Comparison of ENCODE assay signal across 1 cellular context in the genomic region with DNA sequence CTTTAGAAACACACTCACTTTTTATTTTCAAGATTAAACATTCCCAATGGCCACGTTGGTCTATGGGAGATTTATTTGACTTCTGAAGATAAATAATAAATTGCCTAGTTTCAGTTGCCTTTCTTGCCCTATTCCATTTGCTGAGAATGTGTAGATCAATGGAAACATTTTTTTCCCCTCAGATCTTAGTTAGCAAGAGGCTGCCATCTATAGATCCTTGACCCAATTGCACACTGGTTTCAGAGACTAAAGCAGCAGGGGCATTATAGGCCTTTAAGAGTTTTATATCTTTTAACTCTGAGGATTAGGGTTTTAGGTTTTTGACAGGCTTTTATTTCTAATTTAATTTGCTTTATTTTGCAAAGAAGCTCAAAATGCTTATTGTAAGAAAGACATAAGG.
TF ChIP-seq lines count a peak whose summit lies in the region.

No MANE protein-coding gene starts in this region.

TF ChIP-seq in HCT116, 20 proteins besides CTCF, POLR2A, EP300 and RAD21 (continued from another document):
- TF ChIP-seq, protein P1, sequence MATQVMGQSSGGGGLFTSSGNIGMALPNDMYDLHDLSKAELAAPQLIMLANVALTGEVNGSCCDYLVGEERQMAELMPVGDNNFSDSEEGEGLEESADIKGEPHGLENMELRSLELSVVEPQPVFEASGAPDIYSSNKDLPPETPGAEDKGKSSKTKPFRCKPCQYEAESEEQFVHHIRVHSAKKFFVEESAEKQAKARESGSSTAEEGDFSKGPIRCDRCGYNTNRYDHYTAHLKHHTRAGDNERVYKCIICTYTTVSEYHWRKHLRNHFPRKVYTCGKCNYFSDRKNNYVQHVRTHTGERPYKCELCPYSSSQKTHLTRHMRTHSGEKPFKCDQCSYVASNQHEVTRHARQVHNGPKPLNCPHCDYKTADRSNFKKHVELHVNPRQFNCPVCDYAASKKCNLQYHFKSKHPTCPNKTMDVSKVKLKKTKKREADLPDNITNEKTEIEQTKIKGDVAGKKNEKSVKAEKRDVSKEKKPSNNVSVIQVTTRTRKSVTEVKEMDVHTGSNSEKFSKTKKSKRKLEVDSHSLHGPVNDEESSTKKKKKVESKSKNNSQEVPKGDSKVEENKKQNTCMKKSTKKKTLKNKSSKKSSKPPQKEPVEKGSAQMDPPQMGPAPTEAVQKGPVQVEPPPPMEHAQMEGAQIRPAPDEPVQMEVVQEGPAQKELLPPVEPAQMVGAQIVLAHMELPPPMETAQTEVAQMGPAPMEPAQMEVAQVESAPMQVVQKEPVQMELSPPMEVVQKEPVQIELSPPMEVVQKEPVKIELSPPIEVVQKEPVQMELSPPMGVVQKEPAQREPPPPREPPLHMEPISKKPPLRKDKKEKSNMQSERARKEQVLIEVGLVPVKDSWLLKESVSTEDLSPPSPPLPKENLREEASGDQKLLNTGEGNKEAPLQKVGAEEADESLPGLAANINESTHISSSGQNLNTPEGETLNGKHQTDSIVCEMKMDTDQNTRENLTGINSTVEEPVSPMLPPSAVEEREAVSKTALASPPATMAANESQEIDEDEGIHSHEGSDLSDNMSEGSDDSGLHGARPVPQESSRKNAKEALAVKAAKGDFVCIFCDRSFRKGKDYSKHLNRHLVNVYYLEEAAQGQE (IDR thresholded peaks at IDR 0.05; ENCODE audit: low read depth), result no peak
- TF ChIP-seq, protein P2, sequence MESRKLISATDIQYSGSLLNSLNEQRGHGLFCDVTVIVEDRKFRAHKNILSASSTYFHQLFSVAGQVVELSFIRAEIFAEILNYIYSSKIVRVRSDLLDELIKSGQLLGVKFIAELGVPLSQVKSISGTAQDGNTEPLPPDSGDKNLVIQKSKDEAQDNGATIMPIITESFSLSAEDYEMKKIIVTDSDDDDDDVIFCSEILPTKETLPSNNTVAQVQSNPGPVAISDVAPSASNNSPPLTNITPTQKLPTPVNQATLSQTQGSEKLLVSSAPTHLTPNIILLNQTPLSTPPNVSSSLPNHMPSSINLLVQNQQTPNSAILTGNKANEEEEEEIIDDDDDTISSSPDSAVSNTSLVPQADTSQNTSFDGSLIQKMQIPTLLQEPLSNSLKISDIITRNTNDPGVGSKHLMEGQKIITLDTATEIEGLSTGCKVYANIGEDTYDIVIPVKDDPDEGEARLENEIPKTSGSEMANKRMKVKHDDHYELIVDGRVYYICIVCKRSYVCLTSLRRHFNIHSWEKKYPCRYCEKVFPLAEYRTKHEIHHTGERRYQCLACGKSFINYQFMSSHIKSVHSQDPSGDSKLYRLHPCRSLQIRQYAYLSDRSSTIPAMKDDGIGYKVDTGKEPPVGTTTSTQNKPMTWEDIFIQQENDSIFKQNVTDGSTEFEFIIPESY (IDR thresholded peaks at IDR 0.05; ENCODE audit: extremely low read depth, insufficient replicate concordance, low read length), result no peak
- TF ChIP-seq FOSL1 (IDR thresholded peaks at IDR 0.05; ENCODE audit: low read depth) (no peak), EGR1 (IDR thresholded peaks at IDR 0.05; ENCODE audit: low read depth) (no peak), JUND (IDR thresholded peaks at IDR 0.05) (no peak), TCF7L2 (IDR thresholded peaks at IDR 0.05; ENCODE audit: borderline replicate concordance, extremely low read depth, insufficient read depth, insufficient read length) (no peak), POLR2AphosphoS5 (IDR thresholded peaks at IDR 0.05; ENCODE audit: low read depth, low read length) (no peak)
- TF ChIP-seq, protein P3, sequence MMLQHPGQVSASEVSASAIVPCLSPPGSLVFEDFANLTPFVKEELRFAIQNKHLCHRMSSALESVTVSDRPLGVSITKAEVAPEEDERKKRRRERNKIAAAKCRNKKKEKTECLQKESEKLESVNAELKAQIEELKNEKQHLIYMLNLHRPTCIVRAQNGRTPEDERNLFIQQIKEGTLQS (IDR thresholded peaks at IDR 0.05), result no peak
